Comparison of ENCODE assay signal across 8 cellular contexts in the genomic region with DNA sequence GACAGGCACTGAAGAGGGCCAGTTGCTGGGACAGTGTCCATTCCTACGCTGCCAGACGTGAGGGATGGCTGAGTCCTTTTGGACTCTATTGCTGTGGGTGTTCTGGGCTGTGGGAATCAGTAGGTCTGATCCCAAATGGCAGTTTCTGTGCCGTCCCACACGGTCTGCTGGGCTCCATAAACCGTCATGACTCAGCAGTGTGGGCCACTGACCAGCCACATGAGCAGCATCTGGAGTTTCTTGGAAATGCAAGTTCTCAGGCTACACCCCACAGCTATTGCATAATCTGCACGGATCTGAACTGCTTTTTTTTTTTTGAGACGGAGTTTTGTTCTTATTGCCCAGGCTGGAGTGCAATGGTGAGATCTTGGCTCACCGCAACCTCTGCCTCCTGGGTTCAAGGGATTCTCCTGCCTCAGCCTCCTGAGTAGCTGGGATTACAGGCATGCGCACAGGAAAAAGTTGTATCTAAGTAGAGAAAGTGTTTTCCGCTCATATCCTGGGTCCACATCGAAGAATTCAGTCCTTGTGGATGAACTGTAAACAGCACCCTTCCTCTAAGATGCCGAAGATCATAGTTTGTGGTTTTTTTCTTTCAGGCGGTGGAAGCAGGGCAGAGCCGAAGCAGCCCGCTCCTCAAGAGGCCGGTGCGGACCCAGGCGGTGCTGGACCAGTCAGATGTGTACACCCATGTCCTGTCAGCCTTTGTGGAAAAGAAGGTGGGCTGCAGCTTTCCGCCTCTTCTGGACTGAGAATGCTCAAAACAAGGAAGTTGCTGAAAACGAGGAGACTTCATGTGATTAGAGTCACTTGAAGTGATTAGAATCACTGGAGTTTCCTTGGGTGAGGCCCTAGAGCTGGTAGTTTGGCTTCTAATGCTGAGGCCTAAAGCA. TPM values are rescaled to one million over a fixed set of nuclear protein-coding genes. Genes with fewer than 3 reads are reported as not detected.
DNase-seq lines count a peak whose midpoint lies in the region; ATAC-seq and TF ChIP-seq lines count a peak whose summit lies in the region.

No MANE protein-coding gene starts in this region.

- ATAC-seq in HCT116 (peak; percentile 9; the same call in 1 of the 2 replicates), GM19324 (IDR thresholded peaks at IDR 0.05; ENCODE audit: low FRiP score, unreplicated experiment) (no peak), foreskin keratinocyte (no peak), GM18519 (IDR thresholded peaks at IDR 0.05; ENCODE audit: low FRiP score, unreplicated experiment) (no peak)
- ATAC-seq in activated CD8-positive, alpha-beta T cell treated with anti-CD3 and anti-CD28 coated beads for 36 hours, result no peak
- ATAC-seq in stimulated activated effector memory CD8-positive, alpha-beta T cell treated with anti-CD3 and anti-CD28 coated beads, Interleukin-12 subunit alpha, Interleukin-12 subunit beta, amount 100 ng/mL, for 72 hours, result no peak

- CTCF ChIA-PET in HCT116 (lab: Charles Lee), result interaction anchor here (0.7 kb wide), 1 partner anchor 726 kb away, joined by 3 read pairs; no protein-coding TSS in a partner anchor
- CTCF ChIA-PET in activated CD8-positive, alpha-beta T cell treated with anti-CD3 and anti-CD28 coated beads for 36 hours (lab: Charles Lee), result interaction anchor here (1.0 to 2.0 kb wide), 2 partner anchors 12 to 13 kb away, joined by 7 to 8 read pairs; no protein-coding TSS in a partner anchor

- H3K4me1 ChIP-seq in HCT116 (ENCODE audit: control insufficient read depth in 1 of 2, insufficient read depth in 2 of 2, low read length in 2 of 2), result peaks cover 13 to 25% of the 10 kb centered on the region in 2 experiments
- no peaks in the 10 kb centered on the region for H3K4me1 ChIP-seq in left ventricle myocardium inferior
- H3K4me1 ChIP-seq in foreskin keratinocyte, result peaks cover 9% of the 10 kb centered on the region

- peak overlapping the region; percentile 56 for H3K27ac Mint-ChIP-seq in activated CD8-positive, alpha-beta T cell treated with anti-CD3 and anti-CD28 coated beads for 36 hours
- H3K27ac Mint-ChIP-seq in stimulated activated effector memory CD8-positive, alpha-beta T cell treated with anti-CD3 and anti-CD28 coated beads, Interleukin-12 subunit alpha, Interleukin-12 subunit beta, amount 100 ng/mL, for 72 hours, result peak overlapping the region; percentile 41

- no peaks in the 10 kb centered on the region for H3K27me3 Mint-ChIP-seq in activated CD8-positive, alpha-beta T cell treated with anti-CD3 and anti-CD28 coated beads for 36 hours

- H3K4me1 Mint-ChIP-seq in activated CD8-positive, alpha-beta T cell treated with anti-CD3 and anti-CD28 coated beads for 36 hours (ENCODE audit: low read depth), result peaks cover 9% of the 10 kb centered on the region
- H3K4me1 Mint-ChIP-seq in stimulated activated effector memory CD8-positive, alpha-beta T cell treated with anti-CD3 and anti-CD28 coated beads, Interleukin-12 subunit alpha, Interleukin-12 subunit beta, amount 100 ng/mL, for 72 hours, result peaks cover 20% of the 10 kb centered on the region

- H3K79me2 ChIP-seq in HCT116 (ENCODE audit: insufficient read depth, low read length), result no peaks in the 10 kb centered on the region

- TF ChIP-seq POLR2A in HCT116 (IDR thresholded peaks at IDR 0.05; ENCODE audit: borderline replicate concordance, extremely low read depth, insufficient read depth, insufficient read length), result no peak

- no peak for TF ChIP-seq CTCF in HCT116 (IDR thresholded peaks at IDR 0.05 in 2 of 3, conservative IDR thresholded peaks at IDR 0.05 in 1 of 3; ENCODE audit: borderline replicate concordance in 1 of 3, insufficient read depth in 1 of 3, low read depth in 2 of 3, low read length in 2 of 3)
- TF ChIP-seq CTCF in activated CD8-positive, alpha-beta T cell treated with anti-CD3 and anti-CD28 coated beads for 36 hours (IDR thresholded peaks at IDR 0.05), result no peak
- TF ChIP-seq CTCF in left ventricle myocardium inferior (IDR thresholded peaks at IDR 0.05; ENCODE audit: borderline replicate concordance), result no peak
- TF ChIP-seq CTCF in foreskin keratinocyte (conservative IDR thresholded peaks at IDR 0.05), result no peak

- peaks cover 38 to 44% of the 10 kb centered on the region in 2 experiments for H3K36me3 ChIP-seq in HCT116 (ENCODE audit: control insufficient read depth in 1 of 2, insufficient read depth in 2 of 2, low read length in 2 of 2)
- H3K36me3 ChIP-seq in left ventricle myocardium inferior, result peaks cover 100% of the 10 kb centered on the region

- DNase-seq in HCT116 (ENCODE audit: low read depth, low spot score) (no peak), left ventricle myocardium inferior (peak; percentile 52), NCI-H1930 (lab: John Stamatoyannopoulos, UW) (no peak), foreskin keratinocyte (no peak)
- DNase-seq in activated CD8-positive, alpha-beta T cell treated with anti-CD3 and anti-CD28 coated beads for 36 hours, result no peak
- no peak for DNase-seq in stimulated activated effector memory CD8-positive, alpha-beta T cell treated with anti-CD3 and anti-CD28 coated beads, Interleukin-12 subunit alpha, Interleukin-12 subunit beta, amount 100 ng/mL, for 72 hours (ENCODE audit: low spot score in 2 of 2)

- no peak overlapping the region for H3K4me3 ChIP-seq in HCT116 (replicated peaks in 1 of 2; ENCODE audit: low read depth in 1 of 2, low read length in 2 of 2)
- H3K4me3 ChIP-seq in left ventricle myocardium inferior, result no peak overlapping the region

- no peaks in the 10 kb centered on the region for H3K9me2 ChIP-seq in HCT116 (ENCODE audit: insufficient read depth)

- RAD21 ChIA-PET in HCT116 (lab: Charles Lee; ENCODE audit: low non-redundant PET in 1 of 2, low total read pairs in 2 of 2, uncharacterized antibody in 2 of 2, unreplicated experiment in 2 of 2), result no interaction called here

- peak overlapping the region; percentile 63 for H3K27ac ChIP-seq in HCT116 (ENCODE audit: low read depth, low read length)
- H3K27ac ChIP-seq in left ventricle myocardium inferior (replicated peaks), result no peak overlapping the region
- H3K27ac ChIP-seq in foreskin keratinocyte, result no peak overlapping the region

- TSS peak; percentile 2 for BruUV-seq in HCT116 (replicated peaks; lab: Mats Ljungman, UMichigan)

- intact Hi-C loops in HCT116 (cut with micrococcal nuclease), result no loop called here
- intact Hi-C loops in activated CD8-positive, alpha-beta T cell treated with anti-CD3 and anti-CD28 coated beads for 36 hours (cut with micrococcal nuclease), result no loop called here
- intact Hi-C loops in left ventricle myocardium inferior (cut with micrococcal nuclease), result no loop called here

- POLR2A ChIA-PET in HCT116 (lab: Charles Lee), result no interaction called here
- POLR2A ChIA-PET in activated CD8-positive, alpha-beta T cell treated with anti-CD3 and anti-CD28 coated beads for 36 hours (lab: Charles Lee), result interaction anchor here (1.0 to 1.3 kb wide), 2 partner anchors 12 to 57 kb away, joined by 3 to 4 read pairs; no protein-coding TSS in a partner anchor

- no peaks in the 10 kb centered on the region for H3K9me3 Mint-ChIP-seq in activated CD8-positive, alpha-beta T cell treated with anti-CD3 and anti-CD28 coated beads for 36 hours
- H3K9me3 Mint-ChIP-seq in stimulated activated effector memory CD8-positive, alpha-beta T cell treated with anti-CD3 and anti-CD28 coated beads, Interleukin-12 subunit alpha, Interleukin-12 subunit beta, amount 100 ng/mL, for 72 hours, result no peaks in the 10 kb centered on the region

- no peak overlapping the region for H3K4me3 Mint-ChIP-seq in activated CD8-positive, alpha-beta T cell treated with anti-CD3 and anti-CD28 coated beads for 36 hours
- H3K4me3 Mint-ChIP-seq in stimulated activated effector memory CD8-positive, alpha-beta T cell treated with anti-CD3 and anti-CD28 coated beads, Interleukin-12 subunit alpha, Interleukin-12 subunit beta, amount 100 ng/mL, for 72 hours, result no peak overlapping the region

- no peaks in the 10 kb centered on the region for H3K27me3 ChIP-seq in HCT116 (ENCODE audit: insufficient read depth, low read length)
- no peaks in the 10 kb centered on the region for H3K27me3 ChIP-seq in left ventricle myocardium inferior (ENCODE audit: low read depth)
- no peaks in the 10 kb centered on the region for H3K27me3 ChIP-seq in foreskin keratinocyte

- TF ChIP-seq RAD21 in HCT116 (IDR thresholded peaks at IDR 0.05; ENCODE audit: low read depth), result no peak

- H3K36me3 Mint-ChIP-seq in activated CD8-positive, alpha-beta T cell treated with anti-CD3 and anti-CD28 coated beads for 36 hours (ENCODE audit: low read depth), result peaks cover 41% of the 10 kb centered on the region
- peaks cover 100% of the 10 kb centered on the region for H3K36me3 Mint-ChIP-seq in stimulated activated effector memory CD8-positive, alpha-beta T cell treated with anti-CD3 and anti-CD28 coated beads, Interleukin-12 subunit alpha, Interleukin-12 subunit beta, amount 100 ng/mL, for 72 hours

- no peaks in the 10 kb centered on the region for H4K20me1 ChIP-seq in HCT116 (ENCODE audit: insufficient read depth)

- H3K9me3 ChIP-seq in HCT116 (ENCODE audit: control insufficient read depth in 1 of 2, insufficient read depth in 1 of 2, low read depth in 1 of 2, low read length in 2 of 2), result no peaks in the 10 kb centered on the region
- H3K9me3 ChIP-seq in left ventricle myocardium inferior (replicated peaks), result no peaks in the 10 kb centered on the region

- H3K4me2 ChIP-seq in HCT116 (ENCODE audit: low read length), result peak overlapping the region; percentile 56

- H3K9ac ChIP-seq in HCT116 (ENCODE audit: low read length), result peak overlapping the region; percentile 50

- H2AFZ ChIP-seq in HCT116 (ENCODE audit: low read depth, low read length, poor library complexity, severe bottlenecking), result no peak overlapping the region

TF ChIP-seq in HCT116, 20 proteins besides CTCF, POLR2A, EP300 and RAD21:
- TF ChIP-seq SP1 (IDR thresholded peaks at IDR 0.05; ENCODE audit: low read depth) (no peak), CEBPB (IDR thresholded peaks at IDR 0.05; ENCODE audit: low read depth) (peak; percentile 54; the same call in 1 of the 2 replicates)

RNA-seq across cellular contexts. Expression of gene RMC1, which starts 25.5 kb away (rescaled TPM):
- total RNA-seq in HCT116 (2021; ENCODE audit: unreplicated experiment) (38.4 TPM), left ventricle myocardium inferior (14.7 TPM), foreskin keratinocyte (21.9 and 27.8 TPM in 2 replicates)
- polyA plus RNA-seq in HCT116 (2012), result 23.8 and 30.7 TPM in 2 replicates
- total RNA-seq in activated CD8-positive, alpha-beta T cell treated with anti-CD3 and anti-CD28 coated beads for 36 hours, result 10 to 100 TPM; 26.1 to 28.5 TPM
- 17.9 and 22.5 TPM in 2 replicates for polyA plus RNA-seq in foreskin keratinocyte

RNA-seq across cellular contexts. Expression of gene NPC1, which starts 57.5 kb away (rescaled TPM):
- 51.6 TPM for total RNA-seq in HCT116 (2021; ENCODE audit: unreplicated experiment)
- polyA plus RNA-seq in HCT116 (2012), result 47.8 and 68.4 TPM in 2 replicates
- total RNA-seq in activated CD8-positive, alpha-beta T cell treated with anti-CD3 and anti-CD28 coated beads for 36 hours, result 10 to 100 TPM; 21.5 to 22.9 TPM
- total RNA-seq in left ventricle myocardium inferior, result 10.3 TPM
- 60.8 and 69.9 TPM in 2 replicates for total RNA-seq in foreskin keratinocyte
- 24.3 and 25.8 TPM in 2 replicates for polyA plus RNA-seq in foreskin keratinocyte
